Comparison of ENCODE assay signal across 16 cellular contexts in the genomic region with DNA sequence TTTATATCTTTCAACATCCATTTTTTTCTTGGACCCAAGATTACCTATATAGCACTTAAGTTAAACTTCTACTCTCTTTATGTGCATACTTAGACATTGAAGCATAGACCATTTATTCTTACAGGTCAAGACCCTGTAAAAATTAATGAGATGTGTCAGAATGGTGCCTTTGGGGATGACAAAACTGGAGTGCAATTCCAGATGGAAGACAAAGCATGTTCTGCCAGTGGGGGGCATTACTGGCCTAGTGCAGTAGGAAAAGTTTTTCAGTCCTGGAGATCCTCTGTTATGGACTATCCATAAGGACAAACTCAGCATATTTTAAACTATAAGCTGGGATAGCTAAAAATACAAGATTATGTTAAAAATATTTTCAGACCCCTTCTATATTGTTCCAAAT. TPM values are rescaled to one million over a fixed set of nuclear protein-coding genes. Genes with fewer than 3 reads are reported as not detected.
DNase-seq lines count a peak whose midpoint lies in the region; ATAC-seq and TF ChIP-seq lines count a peak whose summit lies in the region.
"Had no signal": no experiment of that assay in that cellular context is flagged by ENCODE, and none has a peak within 500 bp of the region (broad histone marks: within the 10 kb centered on the region; RNA-seq: fewer than 3 reads in every experiment).

No MANE protein-coding gene starts in this region.

- H2AFZ ChIP-seq in fibroblast of lung (ENCODE audit: low read length) = no peak overlapping the region

- no peak overlapping the region for H3K9ac ChIP-seq in fibroblast of lung (ENCODE audit: insufficient read depth, low read length)

- ATAC-seq in activated CD4-positive, alpha-beta T cell treated with anti-CD3 and anti-CD28 coated beads for 36 hours = no peak
- no peak for ATAC-seq in HG02840 (IDR thresholded peaks at IDR 0.05; ENCODE audit: low FRiP score, unreplicated experiment)
- ATAC-seq in GM19452 (IDR thresholded peaks at IDR 0.05; ENCODE audit: unreplicated experiment) = no peak
- ATAC-seq: body of pancreas had no signal

- H3K36me3 ChIP-seq in fibroblast of lung (ENCODE audit: control insufficient read depth, insufficient read depth, low read length) = no peaks in the 10 kb centered on the region

- intact Hi-C loops in activated CD4-positive, alpha-beta T cell treated with anti-CD3 and anti-CD28 coated beads for 36 hours (cut with DNase I, micrococcal nuclease) = no loop called here

- no peak overlapping the region for H3K27ac Mint-ChIP-seq in activated CD4-positive, alpha-beta T cell treated with anti-CD3 and anti-CD28 coated beads for 36 hours
- H3K27ac Mint-ChIP-seq: activated CD4-positive, alpha-beta memory T cell treated with anti-CD3 and anti-CD28 coated beads for 36 hours; endodermal cell; nephron progenitor cell had no signal

- H3K4me2 ChIP-seq in fibroblast of lung (ENCODE audit: extremely low read depth, insufficient read depth, low read length) = no peak overlapping the region

- peaks cover 5% of the 10 kb centered on the region for H3K9me3 Mint-ChIP-seq in activated CD4-positive, alpha-beta T cell treated with anti-CD3 and anti-CD28 coated beads for 36 hours (ENCODE audit: low read depth)
- H3K9me3 Mint-ChIP-seq: activated CD4-positive, alpha-beta memory T cell treated with anti-CD3 and anti-CD28 coated beads for 36 hours had no signal

- TF ChIP-seq CTCF in fibroblast of lung (conservative IDR thresholded peaks at IDR 0.05 in 1 of 2, IDR thresholded peaks at IDR 0.05 in 1 of 2; ENCODE audit: low read depth in 1 of 2, low read length in 2 of 2) = peak; percentile 32 to 52

- DNase-seq in EL = peak; percentile 68
- DNase-seq in NCI-H69 (lab: John Stamatoyannopoulos, UW) = peak; percentile 31
- DNase-seq in fibroblast of lung (ENCODE audit: low read depth in 2 of 2) = peak; percentile 25 to 51
- DNase-seq in renal cortical epithelial cell (ENCODE audit: low read depth) = peak; percentile 83
- DNase-seq in activated CD4-positive, alpha-beta T cell treated with anti-CD3 and anti-CD28 coated beads for 36 hours = no peak
- DNase-seq: activated CD4-positive, alpha-beta memory T cell treated with anti-CD3 and anti-CD28 coated beads for 36 hours; body of pancreas; endodermal cell; hypothalamus; KBM-7; NCI-H146; nephron progenitor cell; T-helper 9 cell had no signal

- peaks cover 9% of the 10 kb centered on the region for H3K4me1 ChIP-seq in fibroblast of lung (ENCODE audit: control insufficient read depth, extremely low read depth, insufficient read depth, low read length)
- H3K4me1 ChIP-seq: body of pancreas had no signal

- POLR2A ChIA-PET in activated CD4-positive, alpha-beta T cell treated with anti-CD3 and anti-CD28 coated beads for 36 hours (lab: Charles Lee) = no interaction called here

- peaks cover 17% of the 10 kb centered on the region for H3K27me3 Mint-ChIP-seq in activated CD4-positive, alpha-beta T cell treated with anti-CD3 and anti-CD28 coated beads for 36 hours

- no peak overlapping the region for H3K27ac ChIP-seq in fibroblast of lung (ENCODE audit: insufficient read depth, low read length)
- H3K27ac ChIP-seq: body of pancreas, RWPE1 had no signal

- CTCF ChIA-PET in activated CD4-positive, alpha-beta T cell treated with anti-CD3 and anti-CD28 coated beads for 36 hours (lab: Charles Lee) = no interaction called here

- H3K36me3 Mint-ChIP-seq in activated CD4-positive, alpha-beta T cell treated with anti-CD3 and anti-CD28 coated beads for 36 hours (ENCODE audit: low read depth) = no peaks in the 10 kb centered on the region
- H3K36me3 Mint-ChIP-seq: activated CD4-positive, alpha-beta memory T cell treated with anti-CD3 and anti-CD28 coated beads for 36 hours had no signal

- H3K4me3 ChIP-seq in fibroblast of lung (replicated peaks in 1 of 4; ENCODE audit: control extremely low read depth in 1 of 4, insufficient read depth in 1 of 4, low read depth in 3 of 4, low read length in 4 of 4) = no peak overlapping the region
- H3K4me3 ChIP-seq: body of pancreas had no signal

- no peak overlapping the region for H3K4me3 Mint-ChIP-seq in activated CD4-positive, alpha-beta T cell treated with anti-CD3 and anti-CD28 coated beads for 36 hours
- H3K4me3 Mint-ChIP-seq: activated CD4-positive, alpha-beta memory T cell treated with anti-CD3 and anti-CD28 coated beads for 36 hours; endodermal cell; nephron progenitor cell had no signal

- no peaks in the 10 kb centered on the region for H3K27me3 ChIP-seq in fibroblast of lung (ENCODE audit: control insufficient read depth, insufficient read depth, low read length)
- H3K27me3 ChIP-seq: body of pancreas had no signal

- no peaks in the 10 kb centered on the region for H3K79me2 ChIP-seq in fibroblast of lung (ENCODE audit: control insufficient read depth, insufficient read depth, low read length)

- no peaks in the 10 kb centered on the region for H3K9me3 ChIP-seq in fibroblast of lung (ENCODE audit: control insufficient read depth, insufficient read depth, low read depth, low read length)
- H3K9me3 ChIP-seq: body of pancreas had no signal

- H4K20me1 ChIP-seq in fibroblast of lung (ENCODE audit: control insufficient read depth, extremely low read depth, insufficient read depth, low read length) = no peaks in the 10 kb centered on the region

- H3K4me1 Mint-ChIP-seq in activated CD4-positive, alpha-beta T cell treated with anti-CD3 and anti-CD28 coated beads for 36 hours = no peaks in the 10 kb centered on the region
- H3K4me1 Mint-ChIP-seq: nephron progenitor cell had no signal

RNA-seq across cellular contexts. Expression of gene MMADHC, which starts 57.8 kb away (rescaled TPM):
- 173 and 181 TPM in 2 replicates for total RNA-seq in fibroblast of lung
- 148 and 156 TPM in 2 replicates for polyA plus RNA-seq in fibroblast of lung
- 119 and 132 TPM in 2 replicates for polyA plus RNA-seq in fibroblast of lung (2012)
- 24.9 and 30.7 TPM in 2 replicates for polyA minus RNA-seq in fibroblast of lung (ENCODE audit: low replicate concordance)
- total RNA-seq in renal cortical epithelial cell = 155 and 280 TPM in 2 replicates
- total RNA-seq in activated CD4-positive, alpha-beta T cell treated with anti-CD3 and anti-CD28 coated beads for 36 hours = 100 to 1,000 TPM in 1 of 2 experiments, 10 to 100 TPM in 1; 94.7 to 136 TPM
